In genomic region chr7:5035276-5035675, GRCh38 we compare ENCODE assay signal across 36 cellular contexts.
"Had no signal": no experiment of that assay in that cellular context is flagged by ENCODE, and none has a peak within 500 bp of the region (broad histone marks: within the 10 kb centered on the region; RNA-seq: fewer than 3 reads in every experiment).

No MANE protein-coding gene starts in this region.

- H3K27me3 ChIP-seq: adrenal gland, ascending aorta, body of pancreas, brain microvascular endothelial cell, breast epithelium, cardiac muscle cell had no signal

- H3K36me3 Mint-ChIP-seq: activated naive CD8-positive, alpha-beta T cell treated with anti-CD3 and anti-CD28 coated beads, Interleukin-2, amount 10 ng/mL, durations not matched to agents 7 days and 5 days had no signal

- H3K4me3 Mint-ChIP-seq: activated naive CD4-positive, alpha-beta T cell treated with anti-CD3 and anti-CD28 coated beads for 36 hours; activated naive CD4-positive, alpha-beta T cell treated with anti-CD3 and anti-CD28 coated beads, Interleukin-2, amount 50 U/mL, for 24 hours; activated naive CD8-positive, alpha-beta T cell; activated naive CD8-positive, alpha-beta T cell treated with anti-CD3 and anti-CD28 coated beads for 36 hours; activated naive CD8-positive, alpha-beta T cell treated with anti-CD3 and anti-CD28 coated beads, Interleukin-2, amount 10 ng/mL, durations not matched to agents 7 days and 5 days; activated naive CD8-positive, alpha-beta T cell treated with anti-CD3 and anti-CD28 coated beads, Interleukin-2, amount 50 U/mL, for 24 hours; activated T-cell treated with anti-CD3 and anti-CD28 coated beads, Interleukin-2, amount 50 U/mL, for 24 hours; activated T-cell treated with anti-CD3 and anti-CD28 coated beads, Interleukin-2, amount 50 U/mL, for 4 hours; activated T-cell treated with anti-CD3 and anti-CD28 coated beads, Interleukin-2, amount 50 U/mL, for 72 hours; activated T-helper 1 cell treated with anti-CD3 and anti-CD28 coated beads, Interleukin-12 subunit alpha, Interleukin-12 subunit beta, Interleukin-2, Interleukin-4 antibody, amounts not matched to agents 30 ng/mL and 10 ng/mL and 1 ng/mL, durations not matched to agents 14 hours and 24 hours and 36 hours; activated T-helper 17 cell treated with anti-CD3 and anti-CD28 coated beads, Interleukin-2, amount 50 U/mL, for 72 hours; brain; central memory CD8-positive, alpha-beta T cell had no signal

- H3K27ac Mint-ChIP-seq: activated naive CD4-positive, alpha-beta T cell treated with anti-CD3 and anti-CD28 coated beads for 36 hours; activated naive CD4-positive, alpha-beta T cell treated with anti-CD3 and anti-CD28 coated beads, Interleukin-2, amount 50 U/mL, for 24 hours; activated naive CD8-positive, alpha-beta T cell; activated naive CD8-positive, alpha-beta T cell treated with anti-CD3 and anti-CD28 coated beads for 36 hours; activated naive CD8-positive, alpha-beta T cell treated with anti-CD3 and anti-CD28 coated beads, Interleukin-2, amount 10 ng/mL, durations not matched to agents 7 days and 5 days; activated naive CD8-positive, alpha-beta T cell treated with anti-CD3 and anti-CD28 coated beads, Interleukin-2, amount 50 U/mL, for 24 hours; activated T-cell treated with anti-CD3 and anti-CD28 coated beads, Interleukin-2, amount 50 U/mL, for 24 hours; activated T-cell treated with anti-CD3 and anti-CD28 coated beads, Interleukin-2, amount 50 U/mL, for 72 hours; activated T-helper 1 cell treated with anti-CD3 and anti-CD28 coated beads, Interleukin-12 subunit alpha, Interleukin-12 subunit beta, Interleukin-2, Interleukin-4 antibody, amounts not matched to agents 30 ng/mL and 10 ng/mL and 1 ng/mL, durations not matched to agents 14 hours and 24 hours and 36 hours; activated T-helper 17 cell treated with anti-CD3 and anti-CD28 coated beads, Interleukin-2, amount 50 U/mL, for 72 hours; activated T-helper 2 cell treated with anti-CD3 and anti-CD28 coated beads, Interferon-gamma antibody, Interleukin-2, Interleukin-4, amounts not matched to agents 10 μg/mL and 5 μg/mL and 100 μg/mL, durations not matched to agents 14 hours and 24 hours and 36 hours; brain had no signal

- H3K9me3 Mint-ChIP-seq: activated naive CD4-positive, alpha-beta T cell treated with anti-CD3 and anti-CD28 coated beads for 36 hours; activated naive CD4-positive, alpha-beta T cell treated with anti-CD3 and anti-CD28 coated beads, Interleukin-2, amount 50 U/mL, for 24 hours; activated naive CD8-positive, alpha-beta T cell treated with anti-CD3 and anti-CD28 coated beads for 36 hours; activated naive CD8-positive, alpha-beta T cell treated with anti-CD3 and anti-CD28 coated beads, Interleukin-2, amount 10 ng/mL, durations not matched to agents 7 days and 5 days; activated naive CD8-positive, alpha-beta T cell treated with anti-CD3 and anti-CD28 coated beads, Interleukin-2, amount 50 U/mL, for 24 hours; activated T-cell treated with anti-CD3 and anti-CD28 coated beads, Interleukin-2, amount 50 U/mL, for 24 hours; activated T-cell treated with anti-CD3 and anti-CD28 coated beads, Interleukin-2, amount 50 U/mL, for 4 hours; activated T-cell treated with anti-CD3 and anti-CD28 coated beads, Interleukin-2, amount 50 U/mL, for 72 hours; activated T-helper 1 cell treated with anti-CD3 and anti-CD28 coated beads, Interleukin-12 subunit alpha, Interleukin-12 subunit beta, Interleukin-2, Interleukin-4 antibody, amounts not matched to agents 30 ng/mL and 10 ng/mL and 1 ng/mL, durations not matched to agents 14 hours and 24 hours and 36 hours; activated T-helper 17 cell treated with anti-CD3 and anti-CD28 coated beads, Interleukin-2, amount 50 U/mL, for 72 hours; activated T-helper 2 cell treated with anti-CD3 and anti-CD28 coated beads, Interferon-gamma antibody, Interleukin-2, Interleukin-4, amounts not matched to agents 10 μg/mL and 5 μg/mL and 100 μg/mL, durations not matched to agents 14 hours and 24 hours and 36 hours; brain; central memory CD8-positive, alpha-beta T cell had no signal

- DNase-seq: activated effector memory CD4-positive, alpha-beta T cell treated with anti-CD3 and anti-CD28 coated beads, Interleukin-2, amount 50 U/mL, for 16 hours; activated effector memory CD4-positive, alpha-beta T cell treated with Interleukin-2 at 50 U/mL for 16 hours; activated gamma-delta T cell; activated gamma-delta T cell treated with Interleukin-2 at 50 U/mL for 16 hours; activated naive CD4-positive, alpha-beta T cell; activated naive CD4-positive, alpha-beta T cell treated with anti-CD3 and anti-CD28 coated beads for 36 hours; activated naive CD4-positive, alpha-beta T cell treated with anti-CD3 and anti-CD28 coated beads, Interleukin-2, amount 50 U/mL, for 16 hours; activated naive CD4-positive, alpha-beta T cell treated with Interleukin-2 at 50 U/mL for 16 hours; activated naive CD8-positive, alpha-beta T cell treated with anti-CD3 and anti-CD28 coated beads for 36 hours; activated naive CD8-positive, alpha-beta T cell treated with anti-CD3 and anti-CD28 coated beads, Interleukin-2, amount 10 ng/mL, durations not matched to agents 7 days and 5 days; activated naive CD8-positive, alpha-beta T cell treated with anti-CD3 and anti-CD28 coated beads, Interleukin-2, amount 50 U/mL, for 24 hours; activated T-cell treated with anti-CD3 and anti-CD28 coated beads for 4 hours; activated T-cell treated with anti-CD3 and anti-CD28 coated beads, Interleukin-2, amount 50 U/mL, for 1 hour; activated T-cell treated with anti-CD3 and anti-CD28 coated beads, Interleukin-2, amount 50 U/mL, for 24 hours; activated T-cell treated with anti-CD3 and anti-CD28 coated beads, Interleukin-2, amount 50 U/mL, for 4 hours; activated T-cell treated with anti-CD3 and anti-CD28 coated beads, Interleukin-2, amount 50 U/mL, for 48 hours; activated T-cell treated with anti-CD3 and anti-CD28 coated beads, Interleukin-2, amount 50 U/mL, for 72 hours; amniotic stem cell; amygdala; anterior cingulate cortex; aorta; body of pancreas; brain microvascular endothelial cell; central memory CD4-positive, alpha-beta T cell; cerebellar nuclear complex had no signal

- ATAC-seq: activated naive CD8-positive, alpha-beta T cell treated with anti-CD3 and anti-CD28 coated beads, Interleukin-2, amount 50 U/mL, for 24 hours; activated T-cell treated with anti-CD3 and anti-CD28 coated beads, Interleukin-2, amount 50 U/mL, for 4 hours; activated T-cell treated with anti-CD3 and anti-CD28 coated beads, Interleukin-2, amount 50 U/mL, for 72 hours; activated T-helper 17 cell treated with anti-CD3 and anti-CD28 coated beads, Interleukin-2, amount 50 U/mL, for 72 hours; body of pancreas had no signal

- H3K27me3 Mint-ChIP-seq: activated naive CD4-positive, alpha-beta T cell treated with anti-CD3 and anti-CD28 coated beads, Interleukin-2, amount 50 U/mL, for 24 hours; activated naive CD8-positive, alpha-beta T cell; activated naive CD8-positive, alpha-beta T cell treated with anti-CD3 and anti-CD28 coated beads for 36 hours; activated naive CD8-positive, alpha-beta T cell treated with anti-CD3 and anti-CD28 coated beads, Interleukin-2, amount 10 ng/mL, durations not matched to agents 7 days and 5 days; activated naive CD8-positive, alpha-beta T cell treated with anti-CD3 and anti-CD28 coated beads, Interleukin-2, amount 50 U/mL, for 24 hours; activated T-cell treated with anti-CD3 and anti-CD28 coated beads, Interleukin-2, amount 50 U/mL, for 24 hours; activated T-helper 17 cell treated with anti-CD3 and anti-CD28 coated beads, Interleukin-2, amount 50 U/mL, for 72 hours; brain; central memory CD8-positive, alpha-beta T cell had no signal

- H3K4me1 ChIP-seq: adrenal gland, ascending aorta, body of pancreas, breast epithelium had no signal

- H3K36me3 ChIP-seq: adrenal gland, ascending aorta, brain microvascular endothelial cell, breast epithelium, cardiac muscle cell had no signal

- H3K4me1 Mint-ChIP-seq: activated naive CD4-positive, alpha-beta T cell treated with anti-CD3 and anti-CD28 coated beads, Interleukin-2, amount 50 U/mL, for 24 hours; activated naive CD8-positive, alpha-beta T cell treated with anti-CD3 and anti-CD28 coated beads for 36 hours; activated naive CD8-positive, alpha-beta T cell treated with anti-CD3 and anti-CD28 coated beads, Interleukin-2, amount 10 ng/mL, durations not matched to agents 7 days and 5 days; activated naive CD8-positive, alpha-beta T cell treated with anti-CD3 and anti-CD28 coated beads, Interleukin-2, amount 50 U/mL, for 24 hours; activated T-helper 17 cell treated with anti-CD3 and anti-CD28 coated beads, Interleukin-2, amount 50 U/mL, for 72 hours; brain; central memory CD8-positive, alpha-beta T cell had no signal

- H3K9me3 ChIP-seq: adrenal gland, ascending aorta, body of pancreas, breast epithelium had no signal

- H3K27ac ChIP-seq: adrenal gland, ascending aorta, body of pancreas, brain microvascular endothelial cell, breast epithelium, cardiac muscle cell had no signal

- H3K4me3 ChIP-seq: adrenal gland, ascending aorta, body of pancreas, breast epithelium, cardiac muscle cell had no signal
